Comparison of ENCODE assay signal across 1 cellular context in genomic region chr11:115693002-115693401, GRCh38.
TF ChIP-seq lines count a peak whose summit lies in the region.

No MANE protein-coding gene starts in this region.

TF ChIP-seq in H1, 55 proteins besides CTCF, POLR2A, EP300 and RAD21 (continued from another document):
- no peak for TF ChIP-seq EZH2 (IDR thresholded peaks at IDR 0.05; ENCODE audit: low read depth, low read length, severe bottlenecking)
- TF ChIP-seq, protein P1, sequence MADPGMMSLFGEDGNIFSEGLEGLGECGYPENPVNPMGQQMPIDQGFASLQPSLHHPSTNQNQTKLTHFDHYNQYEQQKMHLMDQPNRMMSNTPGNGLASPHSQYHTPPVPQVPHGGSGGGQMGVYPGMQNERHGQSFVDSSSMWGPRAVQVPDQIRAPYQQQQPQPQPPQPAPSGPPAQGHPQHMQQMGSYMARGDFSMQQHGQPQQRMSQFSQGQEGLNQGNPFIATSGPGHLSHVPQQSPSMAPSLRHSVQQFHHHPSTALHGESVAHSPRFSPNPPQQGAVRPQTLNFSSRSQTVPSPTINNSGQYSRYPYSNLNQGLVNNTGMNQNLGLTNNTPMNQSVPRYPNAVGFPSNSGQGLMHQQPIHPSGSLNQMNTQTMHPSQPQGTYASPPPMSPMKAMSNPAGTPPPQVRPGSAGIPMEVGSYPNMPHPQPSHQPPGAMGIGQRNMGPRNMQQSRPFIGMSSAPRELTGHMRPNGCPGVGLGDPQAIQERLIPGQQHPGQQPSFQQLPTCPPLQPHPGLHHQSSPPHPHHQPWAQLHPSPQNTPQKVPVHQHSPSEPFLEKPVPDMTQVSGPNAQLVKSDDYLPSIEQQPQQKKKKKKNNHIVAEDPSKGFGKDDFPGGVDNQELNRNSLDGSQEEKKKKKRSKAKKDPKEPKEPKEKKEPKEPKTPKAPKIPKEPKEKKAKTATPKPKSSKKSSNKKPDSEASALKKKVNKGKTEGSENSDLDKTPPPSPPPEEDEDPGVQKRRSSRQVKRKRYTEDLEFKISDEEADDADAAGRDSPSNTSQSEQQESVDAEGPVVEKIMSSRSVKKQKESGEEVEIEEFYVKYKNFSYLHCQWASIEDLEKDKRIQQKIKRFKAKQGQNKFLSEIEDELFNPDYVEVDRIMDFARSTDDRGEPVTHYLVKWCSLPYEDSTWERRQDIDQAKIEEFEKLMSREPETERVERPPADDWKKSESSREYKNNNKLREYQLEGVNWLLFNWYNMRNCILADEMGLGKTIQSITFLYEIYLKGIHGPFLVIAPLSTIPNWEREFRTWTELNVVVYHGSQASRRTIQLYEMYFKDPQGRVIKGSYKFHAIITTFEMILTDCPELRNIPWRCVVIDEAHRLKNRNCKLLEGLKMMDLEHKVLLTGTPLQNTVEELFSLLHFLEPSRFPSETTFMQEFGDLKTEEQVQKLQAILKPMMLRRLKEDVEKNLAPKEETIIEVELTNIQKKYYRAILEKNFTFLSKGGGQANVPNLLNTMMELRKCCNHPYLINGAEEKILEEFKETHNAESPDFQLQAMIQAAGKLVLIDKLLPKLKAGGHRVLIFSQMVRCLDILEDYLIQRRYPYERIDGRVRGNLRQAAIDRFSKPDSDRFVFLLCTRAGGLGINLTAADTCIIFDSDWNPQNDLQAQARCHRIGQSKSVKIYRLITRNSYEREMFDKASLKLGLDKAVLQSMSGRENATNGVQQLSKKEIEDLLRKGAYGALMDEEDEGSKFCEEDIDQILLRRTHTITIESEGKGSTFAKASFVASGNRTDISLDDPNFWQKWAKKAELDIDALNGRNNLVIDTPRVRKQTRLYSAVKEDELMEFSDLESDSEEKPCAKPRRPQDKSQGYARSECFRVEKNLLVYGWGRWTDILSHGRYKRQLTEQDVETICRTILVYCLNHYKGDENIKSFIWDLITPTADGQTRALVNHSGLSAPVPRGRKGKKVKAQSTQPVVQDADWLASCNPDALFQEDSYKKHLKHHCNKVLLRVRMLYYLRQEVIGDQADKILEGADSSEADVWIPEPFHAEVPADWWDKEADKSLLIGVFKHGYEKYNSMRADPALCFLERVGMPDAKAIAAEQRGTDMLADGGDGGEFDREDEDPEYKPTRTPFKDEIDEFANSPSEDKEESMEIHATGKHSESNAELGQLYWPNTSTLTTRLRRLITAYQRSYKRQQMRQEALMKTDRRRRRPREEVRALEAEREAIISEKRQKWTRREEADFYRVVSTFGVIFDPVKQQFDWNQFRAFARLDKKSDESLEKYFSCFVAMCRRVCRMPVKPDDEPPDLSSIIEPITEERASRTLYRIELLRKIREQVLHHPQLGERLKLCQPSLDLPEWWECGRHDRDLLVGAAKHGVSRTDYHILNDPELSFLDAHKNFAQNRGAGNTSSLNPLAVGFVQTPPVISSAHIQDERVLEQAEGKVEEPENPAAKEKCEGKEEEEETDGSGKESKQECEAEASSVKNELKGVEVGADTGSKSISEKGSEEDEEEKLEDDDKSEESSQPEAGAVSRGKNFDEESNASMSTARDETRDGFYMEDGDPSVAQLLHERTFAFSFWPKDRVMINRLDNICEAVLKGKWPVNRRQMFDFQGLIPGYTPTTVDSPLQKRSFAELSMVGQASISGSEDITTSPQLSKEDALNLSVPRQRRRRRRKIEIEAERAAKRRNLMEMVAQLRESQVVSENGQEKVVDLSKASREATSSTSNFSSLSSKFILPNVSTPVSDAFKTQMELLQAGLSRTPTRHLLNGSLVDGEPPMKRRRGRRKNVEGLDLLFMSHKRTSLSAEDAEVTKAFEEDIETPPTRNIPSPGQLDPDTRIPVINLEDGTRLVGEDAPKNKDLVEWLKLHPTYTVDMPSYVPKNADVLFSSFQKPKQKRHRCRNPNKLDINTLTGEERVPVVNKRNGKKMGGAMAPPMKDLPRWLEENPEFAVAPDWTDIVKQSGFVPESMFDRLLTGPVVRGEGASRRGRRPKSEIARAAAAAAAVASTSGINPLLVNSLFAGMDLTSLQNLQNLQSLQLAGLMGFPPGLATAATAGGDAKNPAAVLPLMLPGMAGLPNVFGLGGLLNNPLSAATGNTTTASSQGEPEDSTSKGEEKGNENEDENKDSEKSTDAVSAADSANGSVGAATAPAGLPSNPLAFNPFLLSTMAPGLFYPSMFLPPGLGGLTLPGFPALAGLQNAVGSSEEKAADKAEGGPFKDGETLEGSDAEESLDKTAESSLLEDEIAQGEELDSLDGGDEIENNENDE (IDR thresholded peaks at IDR 0.05; ENCODE audit: insufficient replicate concordance, low read length) = no peak
- no peak for TF ChIP-seq MAFK (IDR thresholded peaks at IDR 0.05; ENCODE audit: low read depth, low read length)
- TF ChIP-seq SIX5 (IDR thresholded peaks at IDR 0.05; ENCODE audit: low read depth, low read length) = no peak
- no peak for TF ChIP-seq BACH1 (IDR thresholded peaks at IDR 0.05; ENCODE audit: low read length)
- no peak for TF ChIP-seq CBX8 (IDR thresholded peaks at IDR 0.05; ENCODE audit: borderline replicate concordance, low read depth, low read length)
- TF ChIP-seq POLR2AphosphoS5 (IDR thresholded peaks at IDR 0.05; ENCODE audit: low read depth, low read length) = no peak
- no peak for TF ChIP-seq BRCA1 (IDR thresholded peaks at IDR 0.05; ENCODE audit: low read depth, low read length)
- no peak for TF ChIP-seq NRF1 (IDR thresholded peaks at IDR 0.05; ENCODE audit: low read depth, low read length)
- TF ChIP-seq CREB1 (IDR thresholded peaks at IDR 0.05) = no peak
- TF ChIP-seq SAP30 (IDR thresholded peaks at IDR 0.05; ENCODE audit: insufficient read depth, insufficient replicate concordance, low read length) = no peak
- TF ChIP-seq, protein P2, sequence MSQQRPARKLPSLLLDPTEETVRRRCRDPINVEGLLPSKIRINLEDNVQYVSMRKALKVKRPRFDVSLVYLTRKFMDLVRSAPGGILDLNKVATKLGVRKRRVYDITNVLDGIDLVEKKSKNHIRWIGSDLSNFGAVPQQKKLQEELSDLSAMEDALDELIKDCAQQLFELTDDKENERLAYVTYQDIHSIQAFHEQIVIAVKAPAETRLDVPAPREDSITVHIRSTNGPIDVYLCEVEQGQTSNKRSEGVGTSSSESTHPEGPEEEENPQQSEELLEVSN (IDR thresholded peaks at IDR 0.05) = no peak
- TF ChIP-seq HDAC2 (IDR thresholded peaks at IDR 0.05; ENCODE audit: borderline replicate concordance in 1 of 2, low read depth in 2 of 2, low read length in 2 of 2) = no peak
- no peak for TF ChIP-seq SUZ12 (IDR thresholded peaks at IDR 0.05; ENCODE audit: low read length)
